Comparison of ENCODE assay signal across 34 cellular contexts in genomic region chr14:34009956-34010355, GRCh38.
"Had no signal": no experiment of that assay in that cellular context is flagged by ENCODE, and none has a peak within 500 bp of the region (broad histone marks: within the 10 kb centered on the region; RNA-seq: fewer than 3 reads in every experiment).

No MANE protein-coding gene starts in this region.

- H3K27ac ChIP-seq: body of pancreas, brain microvascular endothelial cell, cardiac muscle cell, VCaP had no signal

- H3K4me3 ChIP-seq: body of pancreas, cardiac muscle cell had no signal

- ATAC-seq: activated CD8-positive, alpha-beta memory T cell treated with anti-CD3 and anti-CD28 coated beads, Interleukin-2, amount 10 ng/mL, durations not matched to agents 7 days and 5 days; activated CD8-positive, alpha-beta T cell treated with anti-CD3 and anti-CD28 coated beads, Interleukin-2, amount 10 ng/mL, durations not matched to agents 7 days and 5 days; activated naive CD8-positive, alpha-beta T cell treated with anti-CD3 and anti-CD28 coated beads, Interleukin-2, amount 50 U/mL, for 24 hours; body of pancreas had no signal

- DNase-seq: activated B cell treated with CpG ODN at 0.5 μM for 24 hours; activated CD4-positive, alpha-beta memory T cell treated with anti-CD3 and anti-CD28 coated beads for 36 hours; activated CD4-positive, alpha-beta T cell treated with anti-CD3 and anti-CD28 coated beads for 4 hours; activated CD4-positive, alpha-beta T cell treated with anti-CD3 and anti-CD28 coated beads, Interleukin-2, amount 10 ng/mL, durations not matched to agents 24 days and 14 days; activated CD4-positive, alpha-beta T cell treated with anti-CD3 and anti-CD28 coated beads, Interleukin-2, amount 50 U/mL, for 1 hour; activated CD4-positive, alpha-beta T cell treated with anti-CD3 and anti-CD28 coated beads, Interleukin-2, amount 50 U/mL, for 4 hours; activated CD4-positive, CD25-positive, alpha-beta regulatory T cell treated with anti-CD3 and anti-CD28 coated beads, Interleukin-2, amount 50 U/mL, for 72 hours; activated CD8-positive, alpha-beta memory T cell treated with anti-CD3 and anti-CD28 coated beads for 24 hours; activated CD8-positive, alpha-beta memory T cell treated with anti-CD3 and anti-CD28 coated beads, Interleukin-2, amount 10 ng/mL, durations not matched to agents 7 days and 5 days; activated CD8-positive, alpha-beta memory T cell treated with anti-CD3 and anti-CD28 coated beads, Interleukin-2, amount 50 U/mL, for 48 hours; activated CD8-positive, alpha-beta T cell treated with anti-CD3 and anti-CD28 coated beads, Interleukin-2, amount 10 ng/mL, durations not matched to agents 7 days and 5 days; activated effector memory CD4-positive, alpha-beta T cell treated with Interleukin-2 at 50 U/mL for 16 hours; activated gamma-delta T cell; activated naive CD4-positive, alpha-beta T cell treated with anti-CD3 and anti-CD28 coated beads, Interleukin-2, amount 10 ng/mL, durations not matched to agents 7 days and 5 days; activated naive CD4-positive, alpha-beta T cell treated with Interleukin-2 at 50 U/mL for 16 hours; activated naive CD8-positive, alpha-beta T cell treated with anti-CD3 and anti-CD28 coated beads, Interleukin-2, amount 10 ng/mL, durations not matched to agents 7 days and 5 days; activated naive CD8-positive, alpha-beta T cell treated with anti-CD3 and anti-CD28 coated beads, Interleukin-2, amount 50 U/mL, for 24 hours; activated T-cell treated with anti-CD3 and anti-CD28 coated beads, Interleukin-2, amount 50 U/mL, for 24 hours; activated T-cell treated with anti-CD3 and anti-CD28 coated beads, Interleukin-2, amount 50 U/mL, for 48 hours; amygdala; anterior cingulate cortex; body of pancreas; brain microvascular endothelial cell; caudate nucleus; cerebellar nuclear complex; T-helper 1 cell; T-helper 2 cell; T-helper 9 cell had no signal

- FAIRE-seq: astrocyte, bronchial epithelial cell, colon, TTC549 had no signal

- H3K36me3 ChIP-seq: brain microvascular endothelial cell, cardiac muscle cell had no signal

- H3K9me3 ChIP-seq: body of pancreas had no signal

- H3K27me3 ChIP-seq: body of pancreas, brain microvascular endothelial cell, cardiac muscle cell had no signal

- H3K4me1 ChIP-seq: body of pancreas had no signal
